ENCODE assay signal across 26 cellular contexts in genomic region chr14:101222362-101223090, GRCh38.
DNase-seq lines count a peak whose midpoint lies in the region; ATAC-seq and TF ChIP-seq lines count a peak whose summit lies in the region.
"Had no signal": no experiment of that assay in that cellular context is flagged by ENCODE, and none has a peak within 500 bp of the region (broad histone marks: within the 10 kb centered on the region; RNA-seq: fewer than 3 reads in every experiment).

No MANE protein-coding gene starts in this region.

- H3K9me2 ChIP-seq in GM23338 (ENCODE audit: insufficient read depth), result no peaks in the 10 kb centered on the region

- H2BK5ac ChIP-seq in neuronal stem cell (ENCODE audit: low read length), result peak overlapping the region; percentile 31

- H3K36me3 Mint-ChIP-seq in GM23338 (ENCODE audit: low read depth), result no peaks in the 10 kb centered on the region; the same call in 2 of the 3 replicates
- H3K36me3 Mint-ChIP-seq: CD4-positive, CD25-positive, alpha-beta regulatory T cell had no signal

- H3K23ac ChIP-seq in neuronal stem cell (ENCODE audit: low read depth, low read length, poor library complexity), result no peak overlapping the region

- no peak overlapping the region for H2BK12ac ChIP-seq in neuronal stem cell (ENCODE audit: low read length)

- H3K27me3 Mint-ChIP-seq in GM23338 (ENCODE audit: insufficient read depth, low read depth, poor library complexity), result peaks cover 13% of the 10 kb centered on the region
- H3K27me3 Mint-ChIP-seq: activated B cell treated with CpG ODN at 0.5 μM for 24 hours; CD4-positive, CD25-positive, alpha-beta regulatory T cell had no signal

- H3K36me3 ChIP-seq in GM23338 (ENCODE audit: insufficient read depth) (no peaks in the 10 kb centered on the region), KOPT-K1 (ENCODE audit: insufficient read depth, low read length) (no peaks in the 10 kb centered on the region), neuronal stem cell (replicated peaks in 1 of 2; ENCODE audit: control insufficient read depth in 2 of 2, insufficient read depth in 2 of 2, low read length in 2 of 2) (no peaks in the 10 kb centered on the region)
- H3K36me3 ChIP-seq: gastrocnemius medialis, MG63, SJSA1, thoracic aorta had no signal

- no peak overlapping the region for H3K9ac ChIP-seq in neuronal stem cell (ENCODE audit: low read depth, low read length, poor library complexity)
- H3K9ac ChIP-seq: GM23248 had no signal

- no peak overlapping the region for H2BK120ac ChIP-seq in neuronal stem cell (ENCODE audit: low read depth, low read length)

- no peaks in the 10 kb centered on the region for H3K27me3 ChIP-seq in GM23338 (ENCODE audit: insufficient read depth)
- no peaks in the 10 kb centered on the region for H3K27me3 ChIP-seq in neuronal stem cell (ENCODE audit: control insufficient read depth in 3 of 3, insufficient read depth in 3 of 3, low read depth in 1 of 3, low read length in 3 of 3)
- H3K27me3 ChIP-seq: gastrocnemius medialis, MG63, SJSA1 had no signal

- peaks cover 23% of the 10 kb centered on the region for H3K4me1 Mint-ChIP-seq in GM23338
- H3K4me1 Mint-ChIP-seq: activated B cell treated with CpG ODN at 0.5 μM for 24 hours; CD4-positive, CD25-positive, alpha-beta regulatory T cell had no signal

- H3K79me2 ChIP-seq in GM23338 (replicated peaks; ENCODE audit: insufficient read depth), result no peaks in the 10 kb centered on the region

- DNase-seq in GM23338 (ENCODE audit: low spot score) (peak; percentile 22), globus pallidus (ENCODE audit: low spot score) (peak; percentile 12), neuronal stem cell (ENCODE audit: low spot score) (peak; percentile 36), GF-D8 (lab: John Stamatoyannopoulos, UW) (no peak), NCI-H1417 (lab: John Stamatoyannopoulos, UW) (no peak), retina (no peak)
- DNase-seq: activated B cell treated with CpG ODN at 0.5 μM for 24 hours; activated CD8-positive, alpha-beta memory T cell treated with anti-CD3 and anti-CD28 coated beads, Interleukin-2, amount 50 U/mL, for 48 hours; activated naive CD4-positive, alpha-beta T cell treated with anti-CD3 and anti-CD28 coated beads, Interleukin-2, amount 50 U/mL, for 16 hours; CD4-positive, CD25-positive, alpha-beta regulatory T cell; cortex of kidney; gastrocnemius medialis; GM23248; left ventricle myocardium superior; MG63; mucosa of descending colon; NCI-H1417 treated with DMSO at 0.1 percent for 48 hours; NCI-H2081; posterior cingulate gyrus; RPMI8226; stimulated activated naive CD4-positive, alpha-beta T cell treated with Interleukin-2 at 50 U/mL for 16 hours had no signal

- no peaks in the 10 kb centered on the region; the same call in 1 of the 2 replicates for H3F3A ChIP-seq in GM23338 (replicated peaks; ENCODE audit: low read depth)

- H3K14ac ChIP-seq in neuronal stem cell (ENCODE audit: low read length), result no peak overlapping the region

- H3K18ac ChIP-seq in neuronal stem cell (ENCODE audit: low read length), result peak overlapping the region; percentile 94

- H3K4me3 Mint-ChIP-seq in GM23338, result peak overlapping the region; percentile 21; the same call in 2 of the 3 replicates
- H3K4me3 Mint-ChIP-seq: activated B cell treated with CpG ODN at 0.5 μM for 24 hours; CD4-positive, CD25-positive, alpha-beta regulatory T cell had no signal

- TF ChIP-seq CTCF in GM23338 (conservative IDR thresholded peaks at IDR 0.05; ENCODE audit: low read depth in 2 of 2), result no peak

- H3K27ac Mint-ChIP-seq in GM23338, result no peak overlapping the region
- H3K27ac Mint-ChIP-seq: activated B cell treated with CpG ODN at 0.5 μM for 24 hours; CD4-positive, CD25-positive, alpha-beta regulatory T cell had no signal

- H3K79me1 ChIP-seq in neuronal stem cell (ENCODE audit: low read depth, low read length), result no peaks in the 10 kb centered on the region

- H3K9me3 ChIP-seq in KOPT-K1 (ENCODE audit: insufficient read depth, low read length, poor library complexity, severe bottlenecking) (no peaks in the 10 kb centered on the region), neuronal stem cell (replicated peaks in 1 of 2; ENCODE audit: control insufficient read depth in 2 of 2, insufficient read depth in 1 of 2, low read depth in 1 of 2, low read length in 2 of 2) (no peaks in the 10 kb centered on the region)
- H3K9me3 ChIP-seq: gastrocnemius medialis, MG63, mucosa of descending colon, SJSA1, thoracic aorta had no signal

- H3K4me3 ChIP-seq in GM23338 (peak overlapping the region; percentile 10; the same call in 1 of the 2 replicates), neuronal stem cell (ENCODE audit: low read length in 2 of 2) (no peak overlapping the region)
- H3K4me3 ChIP-seq: gastrocnemius medialis, GM23248, K562, MG63, mucosa of descending colon, SJSA1, thoracic aorta had no signal

- H2BK15ac ChIP-seq in neuronal stem cell (ENCODE audit: low read length), result no peak overlapping the region

- H4K20me1 ChIP-seq in GM23338 (replicated peaks; ENCODE audit: insufficient read depth), result no peaks in the 10 kb centered on the region

- no peak overlapping the region for H2AK5ac ChIP-seq in neuronal stem cell (ENCODE audit: low read depth, low read length)

- H3K4me2 ChIP-seq in GM23338 (peak overlapping the region; percentile 44), neuronal stem cell (ENCODE audit: insufficient read depth, low read length, poor library complexity, severe bottlenecking) (no peak overlapping the region)

- H2AFZ ChIP-seq in GM23338 (no peak overlapping the region), neuronal stem cell (ENCODE audit: low read length) (no peak overlapping the region)
- H2AFZ ChIP-seq: GM23248 had no signal

- H3K4ac ChIP-seq in neuronal stem cell (ENCODE audit: low read length), result no peak overlapping the region

- H3K9me3 Mint-ChIP-seq in GM23338, result peaks cover 3% of the 10 kb centered on the region; the same call in 1 of the 3 replicates
- H3K9me3 Mint-ChIP-seq: activated B cell treated with CpG ODN at 0.5 μM for 24 hours had no signal

- ATAC-seq in GM23338 (peak; percentile 55), GM21576 (IDR thresholded peaks at IDR 0.05; ENCODE audit: unreplicated experiment) (no peak)
- ATAC-seq: gastrocnemius medialis, K562, left ventricle myocardium superior, mucosa of descending colon had no signal

- no CpG with 5 or more reads among the region's 11 CpGs for WGBS in neuronal stem cell (ENCODE audit: extremely low coverage in 2 of 2, insufficient read length in 2 of 2, insufficient replicate concordance in 1 of 2), 2 donors

- peaks cover 14% of the 10 kb centered on the region for H3K4me1 ChIP-seq in GM23338 (ENCODE audit: insufficient read depth)
- H3K4me1 ChIP-seq in neuronal stem cell (ENCODE audit: control insufficient read depth in 2 of 2, insufficient read depth in 1 of 2, low read depth in 1 of 2, low read length in 2 of 2), result peaks cover 28 to 52% of the 10 kb centered on the region in 2 donors
- H3K4me1 ChIP-seq: gastrocnemius medialis, SJSA1 had no signal

- no peak overlapping the region for H4K8ac ChIP-seq in neuronal stem cell (ENCODE audit: low read depth, low read length)

- H4K91ac ChIP-seq in neuronal stem cell (ENCODE audit: low read depth, low read length, poor library complexity), result no peak overlapping the region

- H3K27ac ChIP-seq in GM23338 (ENCODE audit: low read depth), result no peak overlapping the region
- peak overlapping the region; percentile 96 for H3K27ac ChIP-seq in KOPT-K1 (ENCODE audit: low read depth, low read length, poor library complexity, severe bottlenecking)
- peak overlapping the region; percentile 95 for H3K27ac ChIP-seq in neuronal stem cell (replicated peaks; ENCODE audit: low read length)
- H3K27ac ChIP-seq: gastrocnemius medialis, GM23248, SJSA1, thoracic aorta had no signal

TF ChIP-seq in GM23338, 12 proteins besides CTCF, POLR2A, EP300 and RAD21 (continues in another document):
- no peak for TF ChIP-seq POLR2AphosphoS5 (IDR thresholded peaks at IDR 0.05; ENCODE audit: low read depth)
- no peak for TF ChIP-seq ETS1 (IDR thresholded peaks at IDR 0.05)
- no peak for TF ChIP-seq ZNF331 (CRISPR knock-in tag; IDR thresholded peaks at IDR 0.05; ENCODE audit: low read depth)
- no peak for TF ChIP-seq JUNB (IDR thresholded peaks at IDR 0.05; ENCODE audit: unreplicated experiment)
- no peak for TF ChIP-seq EZH2phosphoT487 (IDR thresholded peaks at IDR 0.05; ENCODE audit: unreplicated experiment)
- no peak for TF ChIP-seq CREB1 (CRISPR knock-in tag; IDR thresholded peaks at IDR 0.05; ENCODE audit: low read depth)
- TF ChIP-seq STAT1 (IDR thresholded peaks at IDR 0.05; ENCODE audit: unreplicated experiment), result no peak
- TF ChIP-seq NANOG (IDR thresholded peaks at IDR 0.05; ENCODE audit: borderline replicate concordance), result no peak

Comparison
In these comparisons a context has a peak if more than half of its experiments do, and no peak if none do; other contexts are left out.
1. DNase-seq: peak in GM23338 (single experiment), globus pallidus (single experiment) and neuronal stem cell (single experiment); none in GF-D8 (single experiment), NCI-H1417 (0 of 3) and retina (single experiment).